2 cellular contexts compared by ENCODE assay signal in the genomic region with DNA sequence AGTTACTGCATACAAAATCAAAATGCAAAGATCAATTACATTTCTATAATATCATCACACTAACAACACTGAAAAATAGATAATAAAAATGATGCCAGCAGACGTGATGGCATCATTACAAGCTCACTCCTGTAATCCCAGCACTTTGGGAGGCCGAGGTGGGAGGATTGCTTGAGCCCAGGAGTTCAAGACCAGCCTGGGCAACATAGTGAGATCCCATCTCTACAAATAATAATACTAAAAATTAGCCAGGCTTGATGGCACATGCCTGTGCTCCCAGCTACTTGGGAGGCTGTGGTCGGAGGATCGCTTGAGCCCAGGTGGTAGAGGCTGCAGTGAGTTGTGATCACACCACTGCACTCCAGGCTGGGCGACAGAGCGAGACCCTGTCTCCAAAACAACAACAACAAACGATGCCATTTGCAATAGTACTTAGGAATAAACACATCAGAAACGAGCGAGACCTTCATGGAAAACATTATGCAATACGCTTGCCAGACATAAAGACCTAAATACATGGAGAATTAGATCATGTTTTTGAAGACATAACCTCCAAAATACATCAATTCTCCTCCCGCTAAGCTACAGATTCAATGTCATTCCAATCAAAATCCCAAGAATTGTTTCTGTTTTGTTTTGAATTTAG.
TF ChIP-seq lines count a peak whose summit lies in the region.

No MANE protein-coding gene starts in this region.

TF ChIP-seq in HCT116, 20 proteins besides CTCF, POLR2A, EP300 and RAD21:
- TF ChIP-seq CEBPB (IDR thresholded peaks at IDR 0.05; ENCODE audit: low read depth): no peak
- TF ChIP-seq, protein P1, sequence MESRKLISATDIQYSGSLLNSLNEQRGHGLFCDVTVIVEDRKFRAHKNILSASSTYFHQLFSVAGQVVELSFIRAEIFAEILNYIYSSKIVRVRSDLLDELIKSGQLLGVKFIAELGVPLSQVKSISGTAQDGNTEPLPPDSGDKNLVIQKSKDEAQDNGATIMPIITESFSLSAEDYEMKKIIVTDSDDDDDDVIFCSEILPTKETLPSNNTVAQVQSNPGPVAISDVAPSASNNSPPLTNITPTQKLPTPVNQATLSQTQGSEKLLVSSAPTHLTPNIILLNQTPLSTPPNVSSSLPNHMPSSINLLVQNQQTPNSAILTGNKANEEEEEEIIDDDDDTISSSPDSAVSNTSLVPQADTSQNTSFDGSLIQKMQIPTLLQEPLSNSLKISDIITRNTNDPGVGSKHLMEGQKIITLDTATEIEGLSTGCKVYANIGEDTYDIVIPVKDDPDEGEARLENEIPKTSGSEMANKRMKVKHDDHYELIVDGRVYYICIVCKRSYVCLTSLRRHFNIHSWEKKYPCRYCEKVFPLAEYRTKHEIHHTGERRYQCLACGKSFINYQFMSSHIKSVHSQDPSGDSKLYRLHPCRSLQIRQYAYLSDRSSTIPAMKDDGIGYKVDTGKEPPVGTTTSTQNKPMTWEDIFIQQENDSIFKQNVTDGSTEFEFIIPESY (IDR thresholded peaks at IDR 0.05; ENCODE audit: extremely low read depth, insufficient replicate concordance, low read length): no peak
- TF ChIP-seq EZH2phosphoT487 (IDR thresholded peaks at IDR 0.05; ENCODE audit: borderline replicate concordance): no peak
- TF ChIP-seq POLR2AphosphoS5 (IDR thresholded peaks at IDR 0.05; ENCODE audit: low read depth, low read length): no peak
- no peak for TF ChIP-seq REST (IDR thresholded peaks at IDR 0.05; ENCODE audit: low read depth)
- TF ChIP-seq FOSL1 (IDR thresholded peaks at IDR 0.05; ENCODE audit: low read depth): no peak
- TF ChIP-seq, protein P2, sequence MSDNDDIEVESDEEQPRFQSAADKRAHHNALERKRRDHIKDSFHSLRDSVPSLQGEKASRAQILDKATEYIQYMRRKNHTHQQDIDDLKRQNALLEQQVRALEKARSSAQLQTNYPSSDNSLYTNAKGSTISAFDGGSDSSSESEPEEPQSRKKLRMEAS (IDR thresholded peaks at IDR 0.05): no peak
- no peak for TF ChIP-seq SP1 (IDR thresholded peaks at IDR 0.05; ENCODE audit: low read depth)
- no peak for TF ChIP-seq ZFX (IDR thresholded peaks at IDR 0.05)
- no peak for TF ChIP-seq EGR1 (IDR thresholded peaks at IDR 0.05; ENCODE audit: low read depth)
- TF ChIP-seq EZH2 (IDR thresholded peaks at IDR 0.05): no peak
- no peak for TF ChIP-seq YY1 (IDR thresholded peaks at IDR 0.05; ENCODE audit: extremely low read depth, insufficient replicate concordance, low read depth, low read length)
- TF ChIP-seq CBX3 (IDR thresholded peaks at IDR 0.05; ENCODE audit: low read depth): no peak

TF ChIP-seq in K562, 482 proteins besides CTCF, POLR2A, EP300 and RAD21:
- TF ChIP-seq CHD2 (IDR thresholded peaks at IDR 0.05; ENCODE audit: low read depth, low read length): no peak
- TF ChIP-seq CEBPG (CRISPR knock-in tag; IDR thresholded peaks at IDR 0.05): no peak
- peak; percentile 23 to 41; a peak in 2 of 4 replicates for TF ChIP-seq CEBPG (tag; conservative IDR thresholded peaks at IDR 0.05 in 1 of 2, IDR thresholded peaks at IDR 0.05 in 1 of 2)
- no peak for TF ChIP-seq ZFX (CRISPR knock-in tag; IDR thresholded peaks at IDR 0.05)
- no peak for TF ChIP-seq LARP7 (IDR thresholded peaks at IDR 0.05)
- no peak for TF ChIP-seq GABPB1 (CRISPR knock-in tag; IDR thresholded peaks at IDR 0.05)
- peak; percentile 58; the same call in 1 of the 2 replicates for TF ChIP-seq CEBPB (tag; IDR thresholded peaks at IDR 0.05)
- no peak for TF ChIP-seq PHTF2 (CRISPR knock-in tag; IDR thresholded peaks at IDR 0.05)
- peak; percentile 40; the same call in 1 of the 2 replicates for TF ChIP-seq ZNF121 (CRISPR knock-in tag; conservative IDR thresholded peaks at IDR 0.05)
- no peak for TF ChIP-seq SUPT5H (IDR thresholded peaks at IDR 0.05)
- no peak for TF ChIP-seq PML (IDR thresholded peaks at IDR 0.05; ENCODE audit: low read length)
- TF ChIP-seq PRMT5 (CRISPR knock-in tag; IDR thresholded peaks at IDR 0.05): no peak
- TF ChIP-seq BCOR (IDR thresholded peaks at IDR 0.05): peak; percentile 42; the same call in 1 of the 2 replicates
- no peak for TF ChIP-seq NBN (IDR thresholded peaks at IDR 0.05; ENCODE audit: low read depth)
- TF ChIP-seq, protein P3, sequence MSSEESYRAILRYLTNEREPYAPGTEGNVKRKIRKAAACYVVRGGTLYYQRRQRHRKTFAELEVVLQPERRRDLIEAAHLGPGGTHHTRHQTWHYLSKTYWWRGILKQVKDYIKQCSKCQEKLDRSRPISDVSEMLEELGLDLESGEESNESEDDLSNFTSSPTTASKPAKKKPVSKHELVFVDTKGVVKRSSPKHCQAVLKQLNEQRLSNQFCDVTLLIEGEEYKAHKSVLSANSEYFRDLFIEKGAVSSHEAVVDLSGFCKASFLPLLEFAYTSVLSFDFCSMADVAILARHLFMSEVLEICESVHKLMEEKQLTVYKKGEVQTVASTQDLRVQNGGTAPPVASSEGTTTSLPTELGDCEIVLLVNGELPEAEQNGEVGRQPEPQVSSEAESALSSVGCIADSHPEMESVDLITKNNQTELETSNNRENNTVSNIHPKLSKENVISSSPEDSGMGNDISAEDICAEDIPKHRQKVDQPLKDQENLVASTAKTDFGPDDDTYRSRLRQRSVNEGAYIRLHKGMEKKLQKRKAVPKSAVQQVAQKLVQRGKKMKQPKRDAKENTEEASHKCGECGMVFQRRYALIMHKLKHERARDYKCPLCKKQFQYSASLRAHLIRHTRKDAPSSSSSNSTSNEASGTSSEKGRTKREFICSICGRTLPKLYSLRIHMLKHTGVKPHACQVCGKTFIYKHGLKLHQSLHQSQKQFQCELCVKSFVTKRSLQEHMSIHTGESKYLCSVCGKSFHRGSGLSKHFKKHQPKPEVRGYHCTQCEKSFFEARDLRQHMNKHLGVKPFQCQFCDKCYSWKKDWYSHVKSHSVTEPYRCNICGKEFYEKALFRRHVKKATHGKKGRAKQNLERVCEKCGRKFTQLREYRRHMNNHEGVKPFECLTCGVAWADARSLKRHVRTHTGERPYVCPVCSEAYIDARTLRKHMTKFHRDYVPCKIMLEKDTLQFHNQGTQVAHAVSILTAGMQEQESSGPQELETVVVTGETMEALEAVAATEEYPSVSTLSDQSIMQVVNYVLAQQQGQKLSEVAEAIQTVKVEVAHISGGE (CRISPR knock-in tag; IDR thresholded peaks at IDR 0.05): no peak
